17 cellular contexts compared by ENCODE assay signal in genomic region chr5:102796481-102796880, GRCh38. TPM values are rescaled to one million over a fixed set of nuclear protein-coding genes. Genes with fewer than 3 reads are reported as not detected.
A peak's percentile ranks its signal among the peaks of the same experiment; 100 is the strongest.
DNase-seq lines count a peak whose midpoint lies in the region; ATAC-seq, FAIRE-seq and TF ChIP-seq lines count a peak whose summit lies in the region.
"Had no signal": no experiment of that assay in that cellular context is flagged by ENCODE, and none has a peak within 500 bp of the region (broad histone marks: within the 10 kb centered on the region; RNA-seq: fewer than 3 reads in every experiment).

No MANE protein-coding gene starts in this region.

- DNase-seq in SHP77 treated with DMSO at 0.1 percent for 48 hours (lab: John Stamatoyannopoulos, UW) (peak; percentile 72), SHP77 (lab: John Stamatoyannopoulos, UW) (no peak), OCI-M1 (lab: John Stamatoyannopoulos, UW) (peak; percentile 9), kidney (no peak), gastrocnemius medialis (no peak), AML-193 (lab: John Stamatoyannopoulos, UW) (no peak), NCI-H226 (no peak)
- DNase-seq: activated CD4-positive, alpha-beta T cell treated with anti-CD3 and anti-CD28 coated beads for 36 hours; activated gamma-delta T cell; aorta; mesenchymal stem cell; Right ventricle myocardium superior; stimulated activated CD4-positive, alpha-beta T cell treated with anti-CD3 and anti-CD28 coated beads, Interleukin-2, amount 100 ng/mL, for 48 hours; substantia nigra had no signal

- TF ChIP-seq CTCF in kidney (IDR thresholded peaks at IDR 0.05; ENCODE audit: borderline replicate concordance, extremely low read depth, insufficient read depth): no peak
- TF ChIP-seq CTCF in gastrocnemius medialis (IDR thresholded peaks at IDR 0.05 in 4 of 5, conservative IDR thresholded peaks at IDR 0.05 in 1 of 5): no peak

- peak overlapping the region in 1 of 2 donors; percentile 23 for H3K4me3 ChIP-seq in kidney (ENCODE audit: low read length in 2 of 2)
- H3K4me3 ChIP-seq in gastrocnemius medialis: peak overlapping the region; percentile 9 to 45 (median 30)
- H3K4me3 ChIP-seq: HAP-1 had no signal

- H3K9me3 ChIP-seq in kidney (ENCODE audit: control insufficient read depth in 1 of 2, low read length in 2 of 2) (no peaks in the 10 kb centered on the region), gastrocnemius medialis (no peaks in the 10 kb centered on the region)
- H3K9me3 ChIP-seq: HAP-1 had no signal

- intact Hi-C loops in kidney (cut with DNase I): no loop called here
- intact Hi-C loops in gastrocnemius medialis (cut with DNase I; ENCODE audit: low total_unique reads): loop anchor here (2.0 to 5.0 kb wide), 2 partner anchors 16 to 71 kb away; no protein-coding TSS in a partner anchor

- ATAC-seq in gastrocnemius medialis: peak; percentile 72 to 75
- ATAC-seq in HG02759 (IDR thresholded peaks at IDR 0.05; ENCODE audit: unreplicated experiment): no peak
- ATAC-seq: activated CD4-positive, alpha-beta T cell treated with anti-CD3 and anti-CD28 coated beads for 36 hours had no signal

- H3K4me1 ChIP-seq in kidney (ENCODE audit: control insufficient read depth in 1 of 2, insufficient read depth in 1 of 2, low read depth in 1 of 2, low read length in 2 of 2) (peaks cover 0 to 5% of the 10 kb centered on the region in 2 donors), gastrocnemius medialis (peaks cover 71 to 81% of the 10 kb centered on the region in 2 donors)

- H3K9ac ChIP-seq in kidney (ENCODE audit: low read length in 2 of 2): no peak overlapping the region

- no peaks in the 10 kb centered on the region for H3K27me3 ChIP-seq in gastrocnemius medialis

- in situ Hi-C loops in gastrocnemius medialis (cut with MboI; ENCODE audit: low sequenced_read_pairs in 4 of 4): loop anchor here in 2 of 4 donors (10.0 to 25.0 kb wide), 2 partner anchors 68 to 166 kb away; no protein-coding TSS in a partner anchor

- H3K27ac ChIP-seq in kidney (ENCODE audit: low read depth in 2 of 2, low read length in 2 of 2) (no peak overlapping the region), gastrocnemius medialis (peak overlapping the region; percentile 75 to 92 (median 82))

- peak; percentile 52 for FAIRE-seq in kidney (lab: Jason Lieb, UNC)
- FAIRE-seq: endothelial cell of umbilical vein had no signal

- no peaks in the 10 kb centered on the region for H3K36me3 ChIP-seq in kidney (ENCODE audit: control insufficient read depth in 1 of 2, insufficient read depth in 2 of 2, low read length in 2 of 2)
- H3K36me3 ChIP-seq in gastrocnemius medialis: no peaks in the 10 kb centered on the region
- H3K36me3 ChIP-seq: HAP-1 had no signal

- no peak for TF ChIP-seq POLR2A in gastrocnemius medialis (IDR thresholded peaks at IDR 0.05)

RNA-seq across cellular contexts. Expression of gene PAM, which starts 41.4 kb away (rescaled TPM):
- 293 TPM for total RNA-seq in kidney
- 158 TPM for polyA plus RNA-seq in kidney (ENCODE audit: insufficient read depth, low read depth, low replicate concordance)
- 100 to 1,000 TPM; 102 to 210 (median 172) TPM for total RNA-seq in gastrocnemius medialis

Comparison
In these comparisons a context has a peak if more than half of its experiments do, and no peak if none do; other contexts are left out.
1. DNase-seq: peak in SHP77 treated with DMSO at 0.1 percent for 48 hours (single experiment) and OCI-M1 (single experiment); none in SHP77 (0 of 2), kidney (single experiment), gastrocnemius medialis (0 of 2), AML-193 (0 of 2) and NCI-H226 (single experiment).
2. H3K27ac ChIP-seq: peak in gastrocnemius medialis (4 of 4); none in kidney (0 of 2).